Comparison of ENCODE assay signal across 19 cellular contexts in genomic region chr17:81071761-81072741, GRCh38. TPM values are rescaled to one million over a fixed set of nuclear protein-coding genes. Genes with fewer than 3 reads are reported as not detected.
DNase-seq lines count a peak whose midpoint lies in the region; ATAC-seq and TF ChIP-seq lines count a peak whose summit lies in the region.
"Had no signal": no experiment of that assay in that cellular context is flagged by ENCODE, and none has a peak within 500 bp of the region (broad histone marks: within the 10 kb centered on the region; RNA-seq: fewer than 3 reads in every experiment).

No MANE protein-coding gene starts in this region.

- no peaks in the 10 kb centered on the region for H4K20me1 ChIP-seq in MM.1S (ENCODE audit: insufficient read depth, low read length)

- DNase-seq in MM.1S (no peak), caudate nucleus (lab: John Stamatoyannopoulos, UW) (no peak), left colon (peak; percentile 48 to 70), suprapubic skin (ENCODE audit: low spot score in 2 of 2) (no peak), NCI-H1417 (lab: John Stamatoyannopoulos, UW) (no peak), HuH-7.5 (ENCODE audit: low spot score) (no peak)
- no peak for DNase-seq in activated T-cell treated with anti-CD3 and anti-CD28 coated beads, Interleukin-2, amount 50 U/mL, for 72 hours
- DNase-seq: activated CD4-positive, alpha-beta T cell treated with anti-CD3 and anti-CD28 coated beads for 48 hours; activated CD8-positive, alpha-beta memory T cell treated with anti-CD3 and anti-CD28 coated beads, Interleukin-2, amount 50 U/mL, for 4 hours; activated gamma-delta T cell treated with Interleukin-2 at 50 U/mL for 16 hours; amygdala; cerebellar nuclear complex; NCI-H146; pancreas; Peyer's patch; stimulated activated CD4-positive, alpha-beta T cell treated with anti-CD3 and anti-CD28 coated beads, Interleukin-4, amount 100 ng/mL, for 1 hour had no signal

- H3K9me3 Mint-ChIP-seq in activated T-cell treated with anti-CD3 and anti-CD28 coated beads, Interleukin-2, amount 50 U/mL, for 72 hours, result no peaks in the 10 kb centered on the region

- TF ChIP-seq CTCF in MM.1S (IDR thresholded peaks at IDR 0.05; ENCODE audit: low read length) (no peak), suprapubic skin (IDR thresholded peaks at IDR 0.05) (no peak)

- TF ChIP-seq EP300 in suprapubic skin (IDR thresholded peaks at IDR 0.05), result no peak

- 65% methylated on average over 33 of the region's 39 CpGs for WGBS in suprapubic skin

- H3K27me3 ChIP-seq in MM.1S (replicated peaks; ENCODE audit: insufficient read depth, low read length) (peaks cover 99% of the 10 kb centered on the region), suprapubic skin (no peaks in the 10 kb centered on the region)
- H3K27me3 ChIP-seq: pancreas, Peyer's patch had no signal

- no peaks in the 10 kb centered on the region for H3K4me1 Mint-ChIP-seq in activated T-cell treated with anti-CD3 and anti-CD28 coated beads, Interleukin-2, amount 50 U/mL, for 72 hours (ENCODE audit: low read depth)

- intact Hi-C loops in left colon (cut with DNase I, micrococcal nuclease), result no loop called here

- H3K36me3 Mint-ChIP-seq in activated T-cell treated with anti-CD3 and anti-CD28 coated beads, Interleukin-2, amount 50 U/mL, for 72 hours (ENCODE audit: insufficient read depth in 2 of 2), result no peaks in the 10 kb centered on the region

- H3K36me3 ChIP-seq in MM.1S (replicated peaks; ENCODE audit: insufficient read depth, low read length), result no peaks in the 10 kb centered on the region
- peaks cover 41% of the 10 kb centered on the region for H3K36me3 ChIP-seq in suprapubic skin
- H3K36me3 ChIP-seq: pancreas, Peyer's patch had no signal

- H3K9me2 ChIP-seq in MM.1S (replicated peaks; ENCODE audit: insufficient read depth, low read length), result no peaks in the 10 kb centered on the region

- no peak overlapping the region for H3K27ac Mint-ChIP-seq in activated T-cell treated with anti-CD3 and anti-CD28 coated beads, Interleukin-2, amount 50 U/mL, for 72 hours

- H3K9ac ChIP-seq in MM.1S (ENCODE audit: low read length), result no peak overlapping the region

- H3K4me1 ChIP-seq in MM.1S (ENCODE audit: low read length) (no peaks in the 10 kb centered on the region), suprapubic skin (peaks cover 59% of the 10 kb centered on the region)
- H3K4me1 ChIP-seq: Peyer's patch had no signal

- no peaks in the 10 kb centered on the region for H3K9me3 ChIP-seq in MM.1S (replicated peaks; ENCODE audit: insufficient read depth, low read length)
- no peaks in the 10 kb centered on the region for H3K9me3 ChIP-seq in suprapubic skin
- H3K9me3 ChIP-seq: pancreas, Peyer's patch had no signal

- H3F3A ChIP-seq in MM.1S (ENCODE audit: insufficient read depth, low read length), result no peaks in the 10 kb centered on the region

- H3K4me2 ChIP-seq in MM.1S (ENCODE audit: low read depth, low read length), result peak overlapping the region; percentile 45

- no peaks in the 10 kb centered on the region for H3K27me3 Mint-ChIP-seq in activated T-cell treated with anti-CD3 and anti-CD28 coated beads, Interleukin-2, amount 50 U/mL, for 72 hours (ENCODE audit: low read depth)

- no peak for TF ChIP-seq POLR2A in suprapubic skin (IDR thresholded peaks at IDR 0.05)

- peak overlapping the region; percentile 31; the same call in 1 of the 2 replicates for H3K4me3 ChIP-seq in MM.1S (ENCODE audit: low read length)
- no peak overlapping the region for H3K4me3 ChIP-seq in suprapubic skin
- H3K4me3 ChIP-seq: pancreas, Peyer's patch had no signal

- H2AFZ ChIP-seq in MM.1S (ENCODE audit: low read length), result no peak overlapping the region

- no peaks in the 10 kb centered on the region for H3K79me2 ChIP-seq in MM.1S (ENCODE audit: low read length)

- H3K27ac ChIP-seq in MM.1S (ENCODE audit: low read length), result no peak overlapping the region
- H3K27ac ChIP-seq in caudate nucleus (ENCODE audit: low read depth, low read length), result peak overlapping the region; percentile 36
- peak overlapping the region; percentile 39 for H3K27ac ChIP-seq in suprapubic skin
- H3K27ac ChIP-seq: pancreas, Peyer's patch had no signal

- ATAC-seq in left colon (peak; percentile 83), HG02938 (IDR thresholded peaks at IDR 0.05; ENCODE audit: unreplicated experiment) (no peak)
- no peak for ATAC-seq in activated T-cell treated with anti-CD3 and anti-CD28 coated beads, Interleukin-2, amount 50 U/mL, for 72 hours (replicated peaks in 1 of 2)
- ATAC-seq: left lobe of liver, pancreas, SK-N-SH treated with all-trans-retinoic acid at 6 μM for 48 hours had no signal

- H3K4me3 Mint-ChIP-seq in activated T-cell treated with anti-CD3 and anti-CD28 coated beads, Interleukin-2, amount 50 U/mL, for 72 hours, result no peak overlapping the region

RNA-seq across cellular contexts. Expression of gene BAIAP2, which starts 37.1 kb away (rescaled TPM):
- 10 to 100 TPM; 20.8 to 22.7 TPM for total RNA-seq in left colon
- 100 to 1,000 TPM; 214 to 283 (median 260) TPM for total RNA-seq in suprapubic skin
- 1 to 10 TPM; 8.7 TPM for total RNA-seq in activated T-cell treated with anti-CD3 and anti-CD28 coated beads, Interleukin-2, amount 50 U/mL, for 72 hours

Comparison
In these comparisons a context has a peak if more than half of its experiments do, and no peak if none do; other contexts are left out.
1. DNase-seq: peak in left colon (2 of 2); none in MM.1S (single experiment), caudate nucleus (0 of 61), suprapubic skin (0 of 2), activated T-cell treated with anti-CD3 and anti-CD28 coated beads, Interleukin-2, amount 50 U/mL, for 72 hours (0 of 2), NCI-H1417 (0 of 3) and HuH-7.5 (single experiment).
2. RNA of gene BAIAP2, which starts 37.1 kb away (total RNA-seq): 214 to 283 TPM in suprapubic skin; 20.8 to 22.7 TPM in left colon and 8.7 TPM in activated T-cell treated with anti-CD3 and anti-CD28 coated beads, Interleukin-2, amount 50 U/mL, for 72 hours; every median in the first group is over 4 times any median in the second.